ENCODE assay signal across 1 cellular context in genomic region chr16:54655171-54655590, GRCh38.
TF ChIP-seq lines count a peak whose summit lies in the region.

No MANE protein-coding gene starts in this region.

TF ChIP-seq in SK-N-SH, 30 proteins besides CTCF, POLR2A, EP300 and RAD21 (continued from another document):
- TF ChIP-seq ELF1 (IDR thresholded peaks at IDR 0.05) (no peak), SMC3 (IDR thresholded peaks at IDR 0.05; ENCODE audit: low read depth, low read length) (no peak), SIN3A (IDR thresholded peaks at IDR 0.05; ENCODE audit: borderline replicate concordance, low read depth, low read length) (no peak), RXRA (IDR thresholded peaks at IDR 0.05; ENCODE audit: borderline replicate concordance, low read depth) (no peak), EZH2phosphoT487 (IDR thresholded peaks at IDR 0.05; ENCODE audit: borderline replicate concordance, low read depth) (no peak), NFIC (IDR thresholded peaks at IDR 0.05; ENCODE audit: borderline replicate concordance) (no peak)
- TF ChIP-seq, protein P1, sequence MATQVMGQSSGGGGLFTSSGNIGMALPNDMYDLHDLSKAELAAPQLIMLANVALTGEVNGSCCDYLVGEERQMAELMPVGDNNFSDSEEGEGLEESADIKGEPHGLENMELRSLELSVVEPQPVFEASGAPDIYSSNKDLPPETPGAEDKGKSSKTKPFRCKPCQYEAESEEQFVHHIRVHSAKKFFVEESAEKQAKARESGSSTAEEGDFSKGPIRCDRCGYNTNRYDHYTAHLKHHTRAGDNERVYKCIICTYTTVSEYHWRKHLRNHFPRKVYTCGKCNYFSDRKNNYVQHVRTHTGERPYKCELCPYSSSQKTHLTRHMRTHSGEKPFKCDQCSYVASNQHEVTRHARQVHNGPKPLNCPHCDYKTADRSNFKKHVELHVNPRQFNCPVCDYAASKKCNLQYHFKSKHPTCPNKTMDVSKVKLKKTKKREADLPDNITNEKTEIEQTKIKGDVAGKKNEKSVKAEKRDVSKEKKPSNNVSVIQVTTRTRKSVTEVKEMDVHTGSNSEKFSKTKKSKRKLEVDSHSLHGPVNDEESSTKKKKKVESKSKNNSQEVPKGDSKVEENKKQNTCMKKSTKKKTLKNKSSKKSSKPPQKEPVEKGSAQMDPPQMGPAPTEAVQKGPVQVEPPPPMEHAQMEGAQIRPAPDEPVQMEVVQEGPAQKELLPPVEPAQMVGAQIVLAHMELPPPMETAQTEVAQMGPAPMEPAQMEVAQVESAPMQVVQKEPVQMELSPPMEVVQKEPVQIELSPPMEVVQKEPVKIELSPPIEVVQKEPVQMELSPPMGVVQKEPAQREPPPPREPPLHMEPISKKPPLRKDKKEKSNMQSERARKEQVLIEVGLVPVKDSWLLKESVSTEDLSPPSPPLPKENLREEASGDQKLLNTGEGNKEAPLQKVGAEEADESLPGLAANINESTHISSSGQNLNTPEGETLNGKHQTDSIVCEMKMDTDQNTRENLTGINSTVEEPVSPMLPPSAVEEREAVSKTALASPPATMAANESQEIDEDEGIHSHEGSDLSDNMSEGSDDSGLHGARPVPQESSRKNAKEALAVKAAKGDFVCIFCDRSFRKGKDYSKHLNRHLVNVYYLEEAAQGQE (IDR thresholded peaks at IDR 0.05; ENCODE audit: low read depth, low read length), result no peak
